ENCODE assay signal across 28 cellular contexts in genomic region chr4:136203199-136203598, GRCh38.
"Had no signal": no experiment of that assay in that cellular context is flagged by ENCODE, and none has a peak within 500 bp of the region (broad histone marks: within the 10 kb centered on the region; RNA-seq: fewer than 3 reads in every experiment).

No MANE protein-coding gene starts in this region.

- H3K79me2 ChIP-seq: parathyroid adenoma had no signal

- H3K27me3 Mint-ChIP-seq: naive B cell; natural killer cell treated with Interleukin-12 subunit alpha and Interleukin-12 subunit beta and Interleukin-15 and Interleukin-18, amount 100 ng/mL, for 72 hours; progenitor cell of endocrine pancreas had no signal

- H3K27me3 ChIP-seq: dorsolateral prefrontal cortex, gastrocnemius medialis, left lung, right atrium auricular region, stomach, thyroid gland, vagina had no signal

- H3K4me2 ChIP-seq: smooth muscle cell had no signal

- H3K4me3 Mint-ChIP-seq: mesothelial cell of epicardium; naive B cell; natural killer cell treated with Interleukin-12 subunit alpha and Interleukin-12 subunit beta and Interleukin-15 and Interleukin-18, amount 100 ng/mL, for 72 hours; neural crest cell; stimulated activated effector memory CD8-positive, alpha-beta T cell treated with anti-CD3 and anti-CD28 coated beads, Interleukin-12 subunit alpha, Interleukin-12 subunit beta, amount 100 ng/mL, for 72 hours had no signal

- H2AFZ ChIP-seq: parathyroid adenoma had no signal

- H3K9ac ChIP-seq: parathyroid adenoma had no signal

- ATAC-seq: esophagus mucosa; gastrocnemius medialis; left cardiac atrium; left lung; mucosa of descending colon; natural killer cell treated with Interleukin-12 subunit alpha and Interleukin-12 subunit beta and Interleukin-15 and Interleukin-18, amount 100 ng/mL, for 72 hours; sciatic nerve; stimulated activated effector memory CD8-positive, alpha-beta T cell treated with anti-CD3 and anti-CD28 coated beads, Interleukin-12 subunit alpha, Interleukin-12 subunit beta, amount 100 ng/mL, for 72 hours had no signal

- H3K27ac Mint-ChIP-seq: mesothelial cell of epicardium; naive B cell; natural killer cell treated with Interleukin-12 subunit alpha and Interleukin-12 subunit beta and Interleukin-15 and Interleukin-18, amount 100 ng/mL, for 72 hours; progenitor cell of endocrine pancreas; stimulated activated effector memory CD8-positive, alpha-beta T cell treated with anti-CD3 and anti-CD28 coated beads, Interleukin-12 subunit alpha, Interleukin-12 subunit beta, amount 100 ng/mL, for 72 hours had no signal

- H3K4me1 ChIP-seq: gastrocnemius medialis, left lung, parathyroid adenoma, right atrium auricular region, stomach, thyroid gland, vagina had no signal

- H3K36me3 Mint-ChIP-seq: mesothelial cell of epicardium; naive B cell; natural killer cell treated with Interleukin-12 subunit alpha and Interleukin-12 subunit beta and Interleukin-15 and Interleukin-18, amount 100 ng/mL, for 72 hours; stimulated activated effector memory CD8-positive, alpha-beta T cell treated with anti-CD3 and anti-CD28 coated beads, Interleukin-12 subunit alpha, Interleukin-12 subunit beta, amount 100 ng/mL, for 72 hours had no signal

- H3K9me3 ChIP-seq: gastrocnemius medialis, left lung, right atrium auricular region, thyroid gland, vagina had no signal

- H3K27ac ChIP-seq: dorsolateral prefrontal cortex, epithelial cell of prostate, gastrocnemius medialis, left lung, parathyroid adenoma, right atrium auricular region, stomach, thyroid gland, vagina had no signal

- DNase-seq: dorsolateral prefrontal cortex; effector CD4-positive, alpha-beta T cell; foreskin fibroblast; gastrocnemius medialis; head of caudate nucleus; left cardiac atrium; left lung; mesenchymal stem cell; mucosa of descending colon; naive B cell; stimulated activated CD4-positive, alpha-beta T cell treated with anti-CD3 and anti-CD28 coated beads, Interleukin-2, amount 100 ng/mL, for 24 hours; stimulated activated CD4-positive, alpha-beta T cell treated with anti-CD3 and anti-CD28 coated beads, Interleukin-4, amount 100 ng/mL, for 24 hours; stimulated activated naive CD4-positive, alpha-beta T cell treated with Interleukin-2 at 50 U/mL for 16 hours; stomach; thyroid gland; trophoblast cell had no signal

- H3K4me3 ChIP-seq: dorsolateral prefrontal cortex, gastrocnemius medialis, left lung, mucosa of descending colon, right atrium auricular region, smooth muscle cell, stomach, thyroid gland, vagina had no signal

- H3K4me1 Mint-ChIP-seq: mesothelial cell of epicardium; naive B cell; neural crest cell; stimulated activated effector memory CD8-positive, alpha-beta T cell treated with anti-CD3 and anti-CD28 coated beads, Interleukin-12 subunit alpha, Interleukin-12 subunit beta, amount 100 ng/mL, for 72 hours had no signal

- H3K36me3 ChIP-seq: gastrocnemius medialis, left lung, right atrium auricular region, stomach, thyroid gland, vagina had no signal
